ENCODE assay signal across 20 cellular contexts in the genomic region with DNA sequence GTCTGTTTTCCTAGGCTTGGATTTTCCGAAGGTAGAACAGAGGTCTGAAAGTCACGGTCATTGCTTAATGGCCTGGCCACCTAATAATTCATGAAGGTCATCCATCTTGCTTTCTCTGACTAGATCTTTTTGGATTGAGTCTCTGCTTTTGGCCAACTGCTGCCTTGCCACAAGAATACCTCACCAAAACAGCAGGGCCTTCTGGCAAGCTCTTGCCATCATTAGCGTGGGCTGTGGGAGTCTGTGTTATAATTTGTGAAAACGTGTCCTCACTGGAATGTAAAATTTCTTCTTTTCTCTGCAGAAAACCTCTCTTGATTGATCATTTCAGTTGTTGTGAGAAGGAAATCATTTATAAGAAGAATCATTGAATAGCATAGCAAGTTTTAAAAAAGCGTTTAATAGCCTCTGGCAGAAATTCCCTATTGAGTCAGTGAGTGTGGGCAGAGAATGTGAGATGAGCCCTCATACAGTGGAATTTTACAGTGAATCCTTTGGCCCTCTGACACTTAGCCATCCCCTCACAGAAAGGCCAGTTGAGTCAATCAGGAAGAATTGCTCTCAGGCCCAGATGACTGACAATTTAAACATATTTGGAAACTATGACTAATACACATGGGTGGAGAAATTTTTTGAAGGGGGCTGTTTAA. TPM values are rescaled to one million over a fixed set of nuclear protein-coding genes. Genes with fewer than 3 reads are reported as not detected.
DNase-seq lines count a peak whose midpoint lies in the region; TF ChIP-seq lines count a peak whose summit lies in the region.
"Had no signal": no experiment of that assay in that cellular context is flagged by ENCODE, and none has a peak within 500 bp of the region (broad histone marks: within the 10 kb centered on the region; RNA-seq: fewer than 3 reads in every experiment).

No MANE protein-coding gene starts in this region.

- H3K36me3 Mint-ChIP-seq in progenitor cell of endocrine pancreas (ENCODE audit: insufficient read depth), result peaks cover 1% of the 10 kb centered on the region

- CTCF ChIA-PET in mammary epithelial cell (lab: Charles Lee; ENCODE audit: low non-redundant PET), result no interaction called here

- H3K4me3 Mint-ChIP-seq in progenitor cell of endocrine pancreas (ENCODE audit: low read depth), result no peak overlapping the region
- H3K4me3 Mint-ChIP-seq: effector memory CD8-positive, alpha-beta T cell had no signal

- H3K4me2 ChIP-seq in mammary epithelial cell (ENCODE audit: insufficient read depth, low read depth, low read length), result peak overlapping the region; percentile 62
- H3K4me2 ChIP-seq: BLaER1 had no signal

- TF ChIP-seq CTCF in AG09319 (IDR thresholded peaks at IDR 0.05; ENCODE audit: low read depth, low read length), result no peak
- TF ChIP-seq CTCF in mammary epithelial cell (conservative IDR thresholded peaks at IDR 0.05 in 1 of 2, IDR thresholded peaks at IDR 0.05 in 1 of 2; ENCODE audit: extremely low read depth in 1 of 2, insufficient read depth in 1 of 2, low read depth in 1 of 2, low read length in 2 of 2), result no peak
- no peak for TF ChIP-seq CTCF in progenitor cell of endocrine pancreas (IDR thresholded peaks at IDR 0.05; ENCODE audit: unreplicated experiment)

- H3K4me1 ChIP-seq in mammary epithelial cell (ENCODE audit: insufficient read depth, low read length), result peaks cover 16% of the 10 kb centered on the region
- H3K4me1 ChIP-seq: ascending aorta, BLaER1, transverse colon had no signal

- H2AFZ ChIP-seq in mammary epithelial cell (ENCODE audit: low read depth, low read length), result peak overlapping the region; percentile 74

- intact Hi-C loops in mammary epithelial cell (cut with micrococcal nuclease), result no loop called here

- no peak overlapping the region for H3K9ac ChIP-seq in mammary epithelial cell (ENCODE audit: insufficient read depth, low read length)
- H3K9ac ChIP-seq: BLaER1 had no signal

- H3K36me3 ChIP-seq in mammary epithelial cell (ENCODE audit: insufficient read depth, low read length), result no peaks in the 10 kb centered on the region
- H3K36me3 ChIP-seq: ascending aorta, BLaER1, transverse colon had no signal

- H3K9me3 ChIP-seq in mammary epithelial cell (replicated peaks; ENCODE audit: insufficient read depth, low read length), result no peaks in the 10 kb centered on the region
- H3K9me3 ChIP-seq: BLaER1, transverse colon had no signal

- no peaks in the 10 kb centered on the region for H3K4me1 Mint-ChIP-seq in progenitor cell of endocrine pancreas (ENCODE audit: low read depth)

- H3K27ac ChIP-seq in mammary epithelial cell (ENCODE audit: insufficient read depth, low read depth, low read length), result peak overlapping the region; percentile 61
- H3K27ac ChIP-seq: ascending aorta, BLaER1, transverse colon had no signal

- in situ Hi-C loops in mammary epithelial cell (cut with MboI; ENCODE audit: low sequenced_read_pairs in 2 of 2), result no loop called here

- dilution Hi-C loops in mammary epithelial cell (cut with HindIII; ENCODE audit: low sequenced_read_pairs), result loop anchor here (5.0 kb wide), 1 partner anchor 51 kb away; no protein-coding TSS in a partner anchor

- DNase-seq in AG09319 (ENCODE audit: extremely low read depth, low read depth) (peak; percentile 12), HT1080 (ENCODE audit: low read depth) (peak; percentile 27), mammary epithelial cell (peak; percentile 78), kidney tubule cell (ENCODE audit: low spot score) (peak; percentile 67), CD1c-positive myeloid dendritic cell (ENCODE audit: extremely low spot score) (no peak), NCI-H1092 treated with DMSO at 0.1 percent for 48 hours (lab: John Stamatoyannopoulos, UW) (no peak), progenitor cell of endocrine pancreas (ENCODE audit: low spot score, unreplicated experiment) (no peak), NCI-H1694 (lab: John Stamatoyannopoulos, UW) (no peak)
- DNase-seq: activated T-cell treated with anti-CD3 and anti-CD28 coated beads, Interleukin-2, amount 50 U/mL, for 48 hours; DMS79; effector memory CD8-positive, alpha-beta T cell; left colon; NCI-H187 treated with DMSO at 0.1 percent for 48 hours; NCI-H748 treated with DMSO at 0.1 percent for 48 hours; stimulated activated CD4-positive, alpha-beta T cell treated with anti-CD3 and anti-CD28 coated beads, Interleukin-2, amount 100 ng/mL, for 24 hours; stimulated activated CD8-positive, alpha-beta memory T cell treated with anti-CD3 and anti-CD28 coated beads, Interleukin-4, amount 100 ng/mL, for 48 hours; transverse colon had no signal

- H3K9me3 Mint-ChIP-seq in progenitor cell of endocrine pancreas (ENCODE audit: low read depth), result peaks cover 3% of the 10 kb centered on the region
- H3K9me3 Mint-ChIP-seq: effector memory CD8-positive, alpha-beta T cell had no signal

- H3K27me3 ChIP-seq in mammary epithelial cell (ENCODE audit: insufficient read depth, low read length), result no peaks in the 10 kb centered on the region
- H3K27me3 ChIP-seq: ascending aorta, BLaER1, transverse colon had no signal

- no TSS peak for BruUV-seq in mammary epithelial cell (replicated peaks; lab: Mats Ljungman, UMichigan)

- H3K27me3 Mint-ChIP-seq in progenitor cell of endocrine pancreas, result no peaks in the 10 kb centered on the region
- H3K27me3 Mint-ChIP-seq: effector memory CD8-positive, alpha-beta T cell had no signal

- H3K79me2 ChIP-seq in mammary epithelial cell (ENCODE audit: insufficient read depth, low read length), result no peaks in the 10 kb centered on the region

- no peak overlapping the region for H3K4me3 ChIP-seq in mammary epithelial cell (replicated peaks in 1 of 3; ENCODE audit: insufficient read depth in 1 of 3, low read depth in 2 of 3, low read length in 3 of 3)
- H3K4me3 ChIP-seq: ascending aorta, BLaER1, transverse colon had no signal

- H4K20me1 ChIP-seq in mammary epithelial cell (ENCODE audit: insufficient read depth, low read length), result no peaks in the 10 kb centered on the region
- H4K20me1 ChIP-seq: BLaER1 had no signal

- 0% methylated on average over 3 of the region's 5 CpGs for WGBS in mammary epithelial cell (ENCODE audit: low coverage, missing lambda C conversion rate)

- H3K27ac Mint-ChIP-seq in progenitor cell of endocrine pancreas, result no peak overlapping the region
- H3K27ac Mint-ChIP-seq: effector memory CD8-positive, alpha-beta T cell had no signal

RNA-seq across cellular contexts. Expression of a gene that starts 43.2 kb away (rescaled TPM):
- total RNA-seq in HT1080 (2014; rRNA removed; shearing (Covaris generic)), result not detected in 2 replicates
- not detected in 2 replicates for polyA plus RNA-seq in HT1080 (2015; cell fraction: cytosol; rRNA removed)
- polyA plus RNA-seq in HT1080 (2015; cell fraction: nucleus; rRNA removed), result not detected in 2 replicates
- total RNA-seq in mammary epithelial cell (not detected), progenitor cell of endocrine pancreas (not detected in 2 replicates)
- polyA plus RNA-seq in mammary epithelial cell, result not detected
- not detected for polyA minus RNA-seq in mammary epithelial cell
- total RNA-seq: ascending aorta; left colon; T-helper 2 cell treated with Interferon-gamma antibody and Interleukin-4, amounts not matched to agents 100 ng/mL and 5 ng/mL, for 36 hours; transverse colon had no signal

RNA-seq across cellular contexts. Expression of a gene that starts 43.4 kb away (rescaled TPM):
- not detected in 2 replicates for total RNA-seq in HT1080 (2014; rRNA removed; shearing (Covaris generic))
- polyA plus RNA-seq in HT1080 (2015; cell fraction: cytosol; rRNA removed), result not detected in 2 replicates
- polyA plus RNA-seq in HT1080 (2015; cell fraction: nucleus; rRNA removed), result not detected in 2 replicates
- total RNA-seq in mammary epithelial cell (not detected), progenitor cell of endocrine pancreas (not detected in 2 replicates)
- polyA plus RNA-seq in mammary epithelial cell, result not detected
- polyA minus RNA-seq in mammary epithelial cell, result not detected
- total RNA-seq: ascending aorta; T-helper 2 cell treated with Interferon-gamma antibody and Interleukin-4, amounts not matched to agents 100 ng/mL and 5 ng/mL, for 36 hours; transverse colon had no signal

Comparison
In these comparisons a context has a peak if more than half of its experiments do, and no peak if none do; other contexts are left out.
1. DNase-seq: peak in AG09319 (single experiment), HT1080 (single experiment), mammary epithelial cell (single experiment) and kidney tubule cell (single experiment); none in CD1c-positive myeloid dendritic cell (single experiment), NCI-H1092 treated with DMSO at 0.1 percent for 48 hours (single experiment), progenitor cell of endocrine pancreas (single experiment) and NCI-H1694 (single experiment).